ENCODE assay signal across 1 cellular context in genomic region chr6:155207223-155207622, GRCh38.
TF ChIP-seq lines count a peak whose summit lies in the region.

No MANE protein-coding gene starts in this region.

TF ChIP-seq in IMR-90, 13 proteins besides CTCF, POLR2A, EP300 and RAD21 (continued from another document):
- no peak for TF ChIP-seq FOS (IDR thresholded peaks at IDR 0.05; ENCODE audit: low read depth, low read length)
- TF ChIP-seq CEBPB (IDR thresholded peaks at IDR 0.05; ENCODE audit: low read depth, low read length) = no peak
- TF ChIP-seq CHD1 (IDR thresholded peaks at IDR 0.05; ENCODE audit: low read depth, low read length) = no peak
- TF ChIP-seq MAFK (IDR thresholded peaks at IDR 0.05; ENCODE audit: low read depth, low read length) = no peak
- TF ChIP-seq BHLHE40 (IDR thresholded peaks at IDR 0.05; ENCODE audit: low read depth, low read length) = no peak
- no peak for TF ChIP-seq MAZ (IDR thresholded peaks at IDR 0.05; ENCODE audit: borderline replicate concordance, low read depth, low read length)
- TF ChIP-seq RCOR1 (IDR thresholded peaks at IDR 0.05; ENCODE audit: insufficient replicate concordance, low read length) = no peak
- TF ChIP-seq SMC3 (IDR thresholded peaks at IDR 0.05; ENCODE audit: low read depth, low read length) = no peak
- no peak for TF ChIP-seq MXI1 (IDR thresholded peaks at IDR 0.05; ENCODE audit: borderline replicate concordance, low read depth, low read length)
- no peak for TF ChIP-seq USF2 (IDR thresholded peaks at IDR 0.05; ENCODE audit: low read depth, low read length)
- TF ChIP-seq NFE2L2 (IDR thresholded peaks at IDR 0.05; ENCODE audit: low read depth, low read length) = no peak
